24 cellular contexts compared by ENCODE assay signal in genomic region chr21:38259665-38260064, GRCh38. TPM values are rescaled to one million over a fixed set of nuclear protein-coding genes. Genes with fewer than 3 reads are reported as not detected.
"Had no signal": no experiment of that assay in that cellular context is flagged by ENCODE, and none has a peak within 500 bp of the region (broad histone marks: within the 10 kb centered on the region; RNA-seq: fewer than 3 reads in every experiment).

No MANE protein-coding gene starts in this region.

- ATAC-seq: activated CD4-positive, alpha-beta T cell treated with anti-CD3 and anti-CD28 coated beads for 36 hours; activated T-cell treated with anti-CD3 and anti-CD28 coated beads, Interleukin-2, amount 50 U/mL, for 72 hours; body of pancreas; heart left ventricle; sciatic nerve; stimulated activated naive B cell treated with anti-CD40 and anti-IgM and Interleukin-4, amounts not matched to agents 10 μg/mL and 1 μg/mL and 100 μg/mL, for 72 hours had no signal

- H3K36me3 ChIP-seq: heart left ventricle, left ventricle myocardium inferior had no signal

- H3K4me3 ChIP-seq: body of pancreas, heart left ventricle, left ventricle myocardium inferior, testis had no signal

- DNase-seq: activated B cell treated with CpG ODN at 0.5 μM for 24 hours; activated CD4-positive, alpha-beta T cell treated with anti-CD3 and anti-CD28 coated beads for 36 hours; activated CD4-positive, alpha-beta T cell treated with anti-CD3 and anti-CD28 coated beads, Interleukin-2, amount 50 U/mL, for 4 hours; activated effector memory CD4-positive, alpha-beta T cell treated with Interleukin-2 at 50 U/mL for 16 hours; activated naive CD4-positive, alpha-beta T cell treated with anti-CD3 and anti-CD28 coated beads for 36 hours; activated naive CD8-positive, alpha-beta T cell treated with anti-CD3 and anti-CD28 coated beads, Interleukin-2, amount 10 ng/mL, durations not matched to agents 7 days and 5 days; activated T-cell treated with anti-CD3 and anti-CD28 coated beads, Interleukin-2, amount 50 U/mL, for 72 hours; amygdala; body of pancreas; dermis blood vessel endothelial cell; effector CD8-positive, alpha-beta T cell; heart left ventricle; islet precursor cell; left ventricle myocardium inferior; occipital lobe; posterior cingulate gyrus; stimulated activated CD4-positive, alpha-beta T cell treated with anti-CD3 and anti-CD28 coated beads, Interleukin-2, amount 100 ng/mL, for 48 hours; stimulated activated CD8-positive, alpha-beta memory T cell treated with anti-CD3 and anti-CD28 coated beads, Interleukin-4, amount 100 ng/mL, for 48 hours; stimulated activated naive B cell treated with anti-CD40 and anti-IgM and Interleukin-4, amounts not matched to agents 10 μg/mL and 1 μg/mL and 100 μg/mL, for 72 hours; T1000; testis had no signal

- H3K9me3 ChIP-seq: body of pancreas, heart left ventricle, left ventricle myocardium inferior, testis had no signal

- H3K27me3 ChIP-seq: body of pancreas, testis had no signal

- H3K4me1 ChIP-seq: left ventricle myocardium inferior, testis had no signal

- H3K27ac ChIP-seq: heart left ventricle, left ventricle myocardium inferior, testis had no signal

RNA-seq across cellular contexts. Expression of gene KCNJ15, which starts 2.9 kb away (rescaled TPM):
- total RNA-seq: activated B cell treated with CpG ODN at 0.5 μM for 24 hours; activated naive CD8-positive, alpha-beta T cell treated with anti-CD3 and anti-CD28 coated beads, Interleukin-2, amount 10 ng/mL, durations not matched to agents 7 days and 5 days; SK-MEL-5 had no signal
- polyA plus RNA-seq: neural cell had no signal
